ENCODE assay signal across 7 cellular contexts in genomic region chr9:129803679-129804065, GRCh38. TPM values are rescaled to one million over a fixed set of nuclear protein-coding genes. Genes with fewer than 3 reads are reported as not detected.
A peak's percentile ranks its signal among the peaks of the same experiment; 100 is the strongest.
DNase-seq lines count a peak whose midpoint lies in the region; ATAC-seq, FAIRE-seq and TF ChIP-seq lines count a peak whose summit lies in the region.

No MANE protein-coding gene starts in this region.

- H3K4me3 ChIP-seq in H1 (ENCODE audit: extremely low read depth in 1 of 4, insufficient read depth in 2 of 4, low read depth in 3 of 4, low read length in 4 of 4), result peak overlapping the region; percentile 65 to 100 (median 86)
- H3K4me3 ChIP-seq in neuron (ENCODE audit: low read length), result peak overlapping the region; percentile 92

- FAIRE-seq in H1 (lab: Jason Lieb, UNC), result no peak
- no peak for FAIRE-seq in RCC 7860 (lab: Jason Lieb, UNC)

- no peak for TF ChIP-seq RAD21 in H1 (IDR thresholded peaks at IDR 0.05 in 1 of 2, conservative IDR thresholded peaks at IDR 0.05 in 1 of 2; ENCODE audit: low read depth in 2 of 2, low read length in 2 of 2)

- peak; percentile 47 for DNase-seq in NAMALWA (ENCODE audit: low spot score)
- DNase-seq in H1 (ENCODE audit: low read depth in 1 of 2, low spot score in 2 of 2), result no peak
- no peak for DNase-seq in RCC 7860 (ENCODE audit: low spot score)

- H2AK5ac ChIP-seq in H1 (ENCODE audit: low read depth, low read length), result no peak overlapping the region

- H4K20me1 ChIP-seq in H1 (replicated peaks in 1 of 2; ENCODE audit: control insufficient read depth in 1 of 2, insufficient read depth in 2 of 2, low read length in 2 of 2), result peaks cover 0 to 8% of the 10 kb centered on the region in 2 experiments

- no peak overlapping the region for H2BK20ac ChIP-seq in H1 (ENCODE audit: low read length)

- CTCF ChIA-PET in H1 (lab: Charles Lee; ENCODE audit: partially characterized antibody), result interaction anchor here (1.0 to 1.2 kb wide), 2 partner anchors 51 to 65 kb away, joined by 3 to 4 read pairs; no protein-coding TSS in a partner anchor

- H3K4me2 ChIP-seq in H1 (ENCODE audit: insufficient read depth in 1 of 2, low read depth in 2 of 2, low read length in 2 of 2), result peak overlapping the region; percentile 86 to 90

- H4K91ac ChIP-seq in H1 (replicated peaks; ENCODE audit: insufficient read length, low read length), result no peak overlapping the region

- H3K9ac ChIP-seq in H1 (replicated peaks in 1 of 4; ENCODE audit: extremely low read depth in 1 of 4, low read depth in 3 of 4, low read length in 3 of 4), result peak overlapping the region; percentile 34 to 64 (median 50); a peak in 5 of 7 replicates

- H3K79me2 ChIP-seq in H1 (ENCODE audit: control insufficient read depth in 1 of 2, insufficient read depth in 2 of 2, low read length in 2 of 2), result peaks cover 0 to 6% of the 10 kb centered on the region in 2 experiments; a peak in 2 of 4 replicates

- no peaks in the 10 kb centered on the region for H3K27me3 ChIP-seq in H1 (replicated peaks in 1 of 4; ENCODE audit: control insufficient read depth in 3 of 4, extremely low read depth in 1 of 4, insufficient read depth in 3 of 4, low read length in 3 of 4)
- no peaks in the 10 kb centered on the region for H3K27me3 ChIP-seq in neuron (ENCODE audit: insufficient read depth, low read length)

- 9% methylated on average over 14 of the region's 14 CpGs; no CpG with 5 or more reads in 1 of the 2 experiments for WGBS in H1 (ENCODE audit: extremely low coverage in 1 of 2, insufficient coverage in 1 of 2, insufficient read length in 1 of 2, insufficient replicate concordance in 2 of 2, low coverage in 1 of 2, low lambda C conversion rate in 2 of 2, missing lambda C conversion rate in 1 of 2), 2 experiments

- no peak overlapping the region for H3K14ac ChIP-seq in H1 (ENCODE audit: insufficient read length)

- POLR2A ChIA-PET in H1 (lab: Charles Lee; ENCODE audit: partially characterized antibody), result interaction anchor here (0.9 to 4.0 kb wide), 6 partner anchors 10 to 250 kb away, joined by 3 to 20 read pairs (median 3); partner anchors contain the start of gene GPR107

- TF ChIP-seq EP300 in H1 (IDR thresholded peaks at IDR 0.05; ENCODE audit: borderline replicate concordance in 1 of 2, low read depth in 2 of 2, low read length in 2 of 2), result no peak

- H3K4me1 ChIP-seq in H1 (replicated peaks in 1 of 4; ENCODE audit: control insufficient read depth in 3 of 4, insufficient read depth in 4 of 4, low read length in 3 of 4) (peaks cover 0 to 5% (median 2%) of the 10 kb centered on the region in 4 experiments; a peak in 5 of 7 replicates), neuron (ENCODE audit: insufficient read depth, low read length) (peaks cover 9% of the 10 kb centered on the region)

- H3K23me2 ChIP-seq in H1 (ENCODE audit: low read depth, low read length), result peaks cover 6% of the 10 kb centered on the region; the same call in 1 of the 2 replicates

- peak; percentile 7 for ATAC-seq in GM21515 (IDR thresholded peaks at IDR 0.05; ENCODE audit: unreplicated experiment)
- ATAC-seq in HG02970 (IDR thresholded peaks at IDR 0.05; ENCODE audit: low FRiP score, unreplicated experiment), result no peak
- ATAC-seq in HG02981 (IDR thresholded peaks at IDR 0.05; ENCODE audit: unreplicated experiment), result no peak

- H3K4ac ChIP-seq in H1 (replicated peaks; ENCODE audit: insufficient read length, low read depth, low read length), result no peak overlapping the region

- H2BK15ac ChIP-seq in H1 (ENCODE audit: low read length), result no peak overlapping the region

- H3K9me3 ChIP-seq in H1 (ENCODE audit: insufficient read depth in 2 of 2, low read depth in 1 of 2, low read length in 1 of 2) (no peaks in the 10 kb centered on the region), neuron (ENCODE audit: low read length) (no peaks in the 10 kb centered on the region)

- H3K27ac ChIP-seq in H1 (ENCODE audit: low read depth, low read length), result no peak overlapping the region

- H2BK120ac ChIP-seq in H1 (replicated peaks; ENCODE audit: low read depth, low read length), result no peak overlapping the region

- H3K36me3 ChIP-seq in H1 (ENCODE audit: control insufficient read depth in 2 of 4, insufficient read depth in 4 of 4, low read length in 3 of 4) (peaks cover 0 to 5% (median under 1%) of the 10 kb centered on the region in 4 experiments; a peak in 3 of 8 replicates), neuron (ENCODE audit: insufficient read depth, low read length) (peaks cover 5% of the 10 kb centered on the region)

- no peak overlapping the region for H2BK5ac ChIP-seq in H1 (ENCODE audit: low read depth, low read length)

- no peak overlapping the region for H3K23ac ChIP-seq in H1 (ENCODE audit: insufficient read length)

- H4K8ac ChIP-seq in H1 (ENCODE audit: extremely low read depth, insufficient read depth, low read length), result no peak overlapping the region

- no peak overlapping the region for H4K5ac ChIP-seq in H1 (ENCODE audit: insufficient read length, low read depth, low read length)

- no peak for TF ChIP-seq POLR2A in H1 (IDR thresholded peaks at IDR 0.05; ENCODE audit: control extremely low read depth in 1 of 2, low read depth in 2 of 2, low read length in 2 of 2)

- H3K56ac ChIP-seq in H1 (replicated peaks; ENCODE audit: insufficient read length, low read depth, low read length), result no peak overlapping the region

- no peak overlapping the region for H3K18ac ChIP-seq in H1 (ENCODE audit: extremely low read depth, low read length)

- TF ChIP-seq CTCF in H1 (IDR thresholded peaks at IDR 0.05; ENCODE audit: control extremely low read depth in 1 of 3, insufficient read depth in 1 of 3, low read depth in 1 of 3, low read length in 3 of 3), result no peak

- H2AFZ ChIP-seq in H1 (ENCODE audit: low read length) (0 out of 2 replicates have a peak overlapping the region, but pooled peaks have one; percentile 10), neuron (ENCODE audit: low read depth, low read length) (peak overlapping the region; percentile 87)

- H2BK12ac ChIP-seq in H1 (ENCODE audit: low read depth, low read length), result no peak overlapping the region

- H3K79me1 ChIP-seq in H1 (ENCODE audit: low read depth, low read length), result peaks cover 6% of the 10 kb centered on the region

TF ChIP-seq in H1, 55 proteins besides CTCF, POLR2A, EP300 and RAD21:
- peak; percentile 56 for TF ChIP-seq SAP30 (IDR thresholded peaks at IDR 0.05; ENCODE audit: insufficient read depth, insufficient replicate concordance, low read length)
- no peak for TF ChIP-seq TAF1 (IDR thresholded peaks at IDR 0.05; ENCODE audit: low read depth, low read length)
- TF ChIP-seq MAFK (IDR thresholded peaks at IDR 0.05; ENCODE audit: low read depth, low read length), result no peak
- no peak for TF ChIP-seq POU5F1 (IDR thresholded peaks at IDR 0.05; ENCODE audit: low read depth, low read length)

RNA-seq across cellular contexts. Expression of gene TOR1B, which starts 0.7 kb away (rescaled TPM):
- 17.4 and 19.2 TPM in 2 replicates for total RNA-seq in H1 (2021; fragmentation: NEBNext Ultra II Directional; extraction: Animal tissue kit (Norgen Biotek cat#: 25700))
- polyA plus RNA-seq in H1 (2011; rRNA removed), result 11.4 and 13.4 TPM in 2 replicates
- polyA plus RNA-seq in H1 (2011; cell fraction: cytosol; rRNA removed), result 15.3 TPM
- polyA plus RNA-seq in H1 (2011; cell fraction: nucleus; rRNA removed), result 14.0 TPM
- polyA plus RNA-seq in H1 (2012, experiment 1 of 2), result 12.5 to 14.1 TPM (median 13.7 TPM) in 4 replicates
- 8.6 TPM for polyA plus RNA-seq in H1 (2012, experiment 2 of 2)
- 18.0 TPM for polyA plus RNA-seq in H1 (2013, experiment 1 of 2)
- 20.0 TPM for polyA plus RNA-seq in H1 (2013, experiment 2 of 2)
- polyA minus RNA-seq in H1 (2011; rRNA and poly(A)+ RNA removed), result 11.8 and 18.7 TPM in 2 replicates
- polyA minus RNA-seq in H1 (2011; cell fraction: cytosol; rRNA and poly(A)+ RNA removed), result 8.9 TPM
- polyA minus RNA-seq in H1 (2011; cell fraction: nucleus; rRNA and poly(A)+ RNA removed), result 12.2 TPM

RNA-seq across cellular contexts. Expression of gene TOR1A, which starts 20.3 kb away (rescaled TPM):
- total RNA-seq in H1 (2021; fragmentation: NEBNext Ultra II Directional; extraction: Animal tissue kit (Norgen Biotek cat#: 25700)), result 32.7 and 37.6 TPM in 2 replicates
- polyA plus RNA-seq in H1 (2011; rRNA removed), result 46.6 and 46.7 TPM in 2 replicates
- 52.9 TPM for polyA plus RNA-seq in H1 (2011; cell fraction: cytosol; rRNA removed)
- 30.3 TPM for polyA plus RNA-seq in H1 (2011; cell fraction: nucleus; rRNA removed)
- polyA plus RNA-seq in H1 (2012, experiment 1 of 2), result 36.1 to 37.5 TPM (median 36.5 TPM) in 4 replicates
- 39.5 TPM for polyA plus RNA-seq in H1 (2012, experiment 2 of 2)
- 52.1 TPM for polyA plus RNA-seq in H1 (2013, experiment 1 of 2)
- 59.4 TPM for polyA plus RNA-seq in H1 (2013, experiment 2 of 2)
- 44.0 and 50.0 TPM in 2 replicates for polyA minus RNA-seq in H1 (2011; rRNA and poly(A)+ RNA removed)
- polyA minus RNA-seq in H1 (2011; cell fraction: cytosol; rRNA and poly(A)+ RNA removed), result 25.8 TPM
- 24.8 TPM for polyA minus RNA-seq in H1 (2011; cell fraction: nucleus; rRNA and poly(A)+ RNA removed)

RNA-seq across cellular contexts. Expression of gene C9orf78, which starts 31.4 kb away (rescaled TPM):
- total RNA-seq in H1 (2021; fragmentation: NEBNext Ultra II Directional; extraction: Animal tissue kit (Norgen Biotek cat#: 25700)), result 40.6 and 47.7 TPM in 2 replicates
- polyA plus RNA-seq in H1 (2011; rRNA removed), result 16.7 and 17.4 TPM in 2 replicates
- polyA plus RNA-seq in H1 (2011; cell fraction: cytosol; rRNA removed), result 41.3 TPM
- polyA plus RNA-seq in H1 (2011; cell fraction: nucleus; rRNA removed), result 7.4 TPM
- 50.4 to 64.0 TPM (median 54.5 TPM) in 4 replicates for polyA plus RNA-seq in H1 (2012, experiment 1 of 2)
- 10.5 TPM for polyA plus RNA-seq in H1 (2012, experiment 2 of 2)
- 32.3 TPM for polyA plus RNA-seq in H1 (2013, experiment 1 of 2)
- polyA plus RNA-seq in H1 (2013, experiment 2 of 2), result 35.3 TPM
- polyA minus RNA-seq in H1 (2011; rRNA and poly(A)+ RNA removed), result 5.0 and 8.7 TPM in 2 replicates
- 17.6 TPM for polyA minus RNA-seq in H1 (2011; cell fraction: cytosol; rRNA and poly(A)+ RNA removed)
- polyA minus RNA-seq in H1 (2011; cell fraction: nucleus; rRNA and poly(A)+ RNA removed), result 6.8 TPM

RNA-seq across cellular contexts. Expression of gene USP20, which starts 31.6 kb away (rescaled TPM):
- 13.4 and 17.9 TPM in 2 replicates for total RNA-seq in H1 (2021; fragmentation: NEBNext Ultra II Directional; extraction: Animal tissue kit (Norgen Biotek cat#: 25700))
- polyA plus RNA-seq in H1 (2011; rRNA removed), result 23.0 and 35.0 TPM in 2 replicates
- polyA plus RNA-seq in H1 (2011; cell fraction: cytosol; rRNA removed), result 19.8 TPM
- polyA plus RNA-seq in H1 (2011; cell fraction: nucleus; rRNA removed), result 91.3 TPM
- 14.6 to 23.3 TPM (median 18.9 TPM) in 4 replicates for polyA plus RNA-seq in H1 (2012, experiment 1 of 2)
- 11.5 TPM for polyA plus RNA-seq in H1 (2012, experiment 2 of 2)
- 7.0 TPM for polyA plus RNA-seq in H1 (2013, experiment 1 of 2)
- 5.9 TPM for polyA plus RNA-seq in H1 (2013, experiment 2 of 2)
- polyA minus RNA-seq in H1 (2011; rRNA and poly(A)+ RNA removed), result 12.4 and 12.7 TPM in 2 replicates
- polyA minus RNA-seq in H1 (2011; cell fraction: cytosol; rRNA and poly(A)+ RNA removed), result 15.6 TPM
- polyA minus RNA-seq in H1 (2011; cell fraction: nucleus; rRNA and poly(A)+ RNA removed), result 11.1 TPM

RNA-seq across cellular contexts. Expression of gene PTGES, which starts 50.8 kb away (rescaled TPM):
- 3.2 TPM in 2 replicates for total RNA-seq in H1 (2021; fragmentation: NEBNext Ultra II Directional; extraction: Animal tissue kit (Norgen Biotek cat#: 25700))
- 5.1 and 5.4 TPM in 2 replicates for polyA plus RNA-seq in H1 (2011; rRNA removed)
- 4.7 TPM for polyA plus RNA-seq in H1 (2011; cell fraction: cytosol; rRNA removed)
- polyA plus RNA-seq in H1 (2011; cell fraction: nucleus; rRNA removed), result 1.7 TPM
- 4.0 to 4.8 TPM (median 4.4 TPM) in 4 replicates for polyA plus RNA-seq in H1 (2012, experiment 1 of 2)
- 4.2 TPM for polyA plus RNA-seq in H1 (2012, experiment 2 of 2)
- 4.3 TPM for polyA plus RNA-seq in H1 (2013, experiment 1 of 2)
- polyA plus RNA-seq in H1 (2013, experiment 2 of 2), result 5.6 TPM
- 3.7 and 4.1 TPM in 2 replicates for polyA minus RNA-seq in H1 (2011; rRNA and poly(A)+ RNA removed)
- polyA minus RNA-seq in H1 (2011; cell fraction: cytosol; rRNA and poly(A)+ RNA removed), result 4.0 TPM
- polyA minus RNA-seq in H1 (2011; cell fraction: nucleus; rRNA and poly(A)+ RNA removed), result 2.9 TPM
